Comparison of ENCODE assay signal across 8 cellular contexts in the genomic region with DNA sequence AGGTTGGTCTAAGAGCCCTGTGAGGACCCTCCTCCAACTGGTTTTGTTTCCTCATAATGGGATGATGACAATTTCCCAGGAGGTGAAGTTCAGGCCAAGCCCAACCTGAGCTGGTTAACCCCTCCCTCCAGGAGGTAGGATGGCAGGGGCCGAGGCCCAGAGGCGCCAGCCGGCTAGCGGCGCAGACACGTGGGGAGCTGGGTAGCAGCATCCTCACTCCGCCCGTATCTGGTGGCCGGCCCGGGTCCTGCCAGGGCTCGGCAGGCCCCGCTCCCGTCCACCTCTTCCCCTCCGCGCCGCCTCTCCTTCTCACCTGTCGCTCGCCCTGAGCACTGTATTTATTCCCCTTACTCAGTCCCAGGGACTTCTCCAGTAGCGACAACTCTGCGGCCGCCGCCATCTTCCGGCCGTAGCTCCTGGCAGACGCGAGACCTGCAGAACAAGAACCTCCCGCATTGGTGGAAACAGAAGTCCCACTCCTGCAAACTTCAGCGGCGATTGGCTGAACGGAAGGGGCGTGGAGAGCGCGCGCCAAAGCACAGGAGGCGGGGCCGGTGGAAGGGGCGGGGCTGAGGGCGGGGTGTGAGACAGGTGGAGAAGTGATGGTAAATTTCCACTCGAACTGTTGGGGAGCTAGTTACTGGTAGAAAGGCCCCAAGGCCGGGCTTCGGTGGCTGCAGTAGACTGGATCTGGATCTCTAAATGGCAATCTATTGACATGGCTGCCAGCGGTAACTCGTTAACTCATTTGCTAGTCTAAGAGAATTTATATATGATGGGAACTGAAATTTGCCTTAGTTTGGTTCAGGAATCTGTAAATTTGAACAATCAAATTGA. TPM values are rescaled to one million over a fixed set of nuclear protein-coding genes. Genes with fewer than 3 reads are reported as not detected.
A peak's percentile ranks its signal among the peaks of the same experiment; 100 is the strongest.
DNase-seq lines count a peak whose midpoint lies in the region; ATAC-seq and TF ChIP-seq lines count a peak whose summit lies in the region.

A gene (minus strand): TSS at position 427 of the 837 bp plus-strand sequence. CDS start 27 bp downstream, at position 400.

- H3K36me3 ChIP-seq in PC-3 (ENCODE audit: low read depth, low read length) (peaks cover 6% of the 10 kb centered on the region; the same call in 1 of the 2 replicates), mucosa of rectum (ENCODE audit: control insufficient read depth in 2 of 2, insufficient read depth in 2 of 2, low read length in 2 of 2) (no peaks in the 10 kb centered on the region)

- H3K9me3 ChIP-seq in PC-3 (ENCODE audit: low read length) (no peaks in the 10 kb centered on the region), mucosa of rectum (ENCODE audit: control insufficient read depth in 2 of 2, low read length in 2 of 2) (no peaks in the 10 kb centered on the region)

- peak within 1 kb of the TSS; percentile 95 for H3K4me3 ChIP-seq in Jurkat, Clone E6-1 (ENCODE audit: low read length)
- H3K4me3 ChIP-seq in PC-3 (ENCODE audit: low read length) (peak within 1 kb of the TSS; percentile 81), mucosa of rectum (ENCODE audit: low read length in 2 of 2) (peak within 1 kb of the TSS; percentile 92 to 98)

- TF ChIP-seq POLR2A in erythroblast (IDR thresholded peaks at IDR 0.05; ENCODE audit: low read length), result peak; percentile 84

- no peaks in the 10 kb centered on the region for H3K27me3 ChIP-seq in PC-3 (ENCODE audit: low read length)
- no peaks in the 10 kb centered on the region for H3K27me3 ChIP-seq in mucosa of rectum (ENCODE audit: control insufficient read depth in 2 of 2, insufficient read depth in 2 of 2, low read length in 2 of 2)

- H3K79me2 ChIP-seq in PC-3 (ENCODE audit: low read length), result peaks cover 49% of the 10 kb centered on the region

- TSS peak; percentile 63 for BruUV-seq in PC-3 (replicated peaks; lab: Mats Ljungman, UMichigan)

- ATAC-seq in GM21717 (IDR thresholded peaks at IDR 0.05; ENCODE audit: unreplicated experiment) (peak; percentile 99), PC-3 (peak; percentile 93)

- H3K9ac ChIP-seq in PC-3 (ENCODE audit: low read length) (peak within 1 kb of the TSS; percentile 89), mucosa of rectum (ENCODE audit: low read depth in 1 of 2, low read length in 2 of 2) (peak within 1 kb of the TSS; percentile 74 to 79)

- peak within 1 kb of the TSS; percentile 91 for H3K4me2 ChIP-seq in PC-3 (ENCODE audit: low read length)

- H3F3A ChIP-seq in PC-3 (ENCODE audit: low read length, unreplicated experiment), result no peaks in the 10 kb centered on the region

- CTCF ChIA-PET in PC-3 (lab: Charles Lee), result interaction anchor here (0.5 to 0.6 kb wide), 2 partner anchors 117 to 504 kb away, joined by 3 to 4 read pairs; no protein-coding TSS in a partner anchor

- intact Hi-C loops in PC-3 (cut with micrococcal nuclease), result loop anchor here (2.0 kb wide), 1 partner anchor 18 kb away; no protein-coding TSS in a partner anchor

- peak within 1 kb of the TSS; percentile 71 for H2AFZ ChIP-seq in PC-3 (ENCODE audit: low read length)

- TF ChIP-seq CTCF in PC-3 (conservative IDR thresholded peaks at IDR 0.05; ENCODE audit: low read depth, low read length), result no peak

- no peaks in the 10 kb centered on the region for H3K9me2 ChIP-seq in PC-3 (replicated peaks; ENCODE audit: low read length)

- H3K4me1 ChIP-seq in PC-3 (ENCODE audit: insufficient read depth, low read length), result peaks cover 9% of the 10 kb centered on the region
- peaks cover 6 to 8% of the 10 kb centered on the region in 2 donors for H3K4me1 ChIP-seq in mucosa of rectum (ENCODE audit: control insufficient read depth in 2 of 2, insufficient read depth in 2 of 2, low read length in 2 of 2)

- DNase-seq in DMS53 (lab: John Stamatoyannopoulos, UW) (peak; percentile 98), PC-3 (peak; percentile 94), activated T-cell treated with anti-CD3 and anti-CD28 coated beads for 48 hours (ENCODE audit: low read depth) (peak; percentile 97), erythroblast (lab: John Stamatoyannopoulos, UW) (peak; percentile 96)
- DNase-seq in Jurkat, Clone E6-1 (ENCODE audit: low read depth, low spot score), result peak; percentile 92
- DNase-seq in stimulated activated CD8-positive, alpha-beta memory T cell treated with anti-CD3 and anti-CD28 coated beads, Interleukin-4, amount 100 ng/mL, for 4 hours (ENCODE audit: low read depth in 2 of 2, low spot score in 1 of 2), result peak; percentile 96 to 98

- H4K20me1 ChIP-seq in PC-3 (ENCODE audit: low read length), result 0 out of 2 replicates have a peak, but pooled peaks cover 8% of the 10 kb centered on the region

- POLR2A ChIA-PET in PC-3 (lab: Charles Lee; ENCODE audit: unreplicated experiment), result interaction anchor here (0.6 to 0.7 kb wide), 4 partner anchors 17 to 371 kb away, joined by 3 to 20 read pairs (median 4); no protein-coding TSS in a partner anchor

- H3K27ac ChIP-seq in PC-3 (ENCODE audit: low read length) (peak within 1 kb of the TSS; percentile 39), mucosa of rectum (ENCODE audit: low read depth in 2 of 2, low read length in 2 of 2) (peak within 1 kb of the TSS in 1 of 2 donors; percentile 52)

RNA-seq across cellular contexts. Expression of the gene that starts here (rescaled TPM):
- 94.7 TPM for polyA plus RNA-seq in Jurkat, Clone E6-1 (2012; ENCODE audit: insufficient read depth, insufficient read length)
- 64.6 and 72.6 TPM in 2 replicates for total RNA-seq in PC-3 (2014; rRNA removed)
